Comparison of ENCODE assay signal across 13 cellular contexts in genomic region chr19:2575734-2576481, GRCh38.
DNase-seq lines count a peak whose midpoint lies in the region; ATAC-seq and TF ChIP-seq lines count a peak whose summit lies in the region.
"Had no signal": no experiment of that assay in that cellular context is flagged by ENCODE, and none has a peak within 500 bp of the region (broad histone marks: within the 10 kb centered on the region; RNA-seq: fewer than 3 reads in every experiment).

No MANE protein-coding gene starts in this region.

- TF ChIP-seq CTCF in HCT116 (IDR thresholded peaks at IDR 0.05 in 2 of 3, conservative IDR thresholded peaks at IDR 0.05 in 1 of 3; ENCODE audit: borderline replicate concordance in 1 of 3, insufficient read depth in 1 of 3, low read depth in 2 of 3, low read length in 2 of 3) (no peak), body of pancreas (IDR thresholded peaks at IDR 0.05) (no peak), thoracic aorta (IDR thresholded peaks at IDR 0.05) (peak; percentile 11), WERI-Rb-1 (IDR thresholded peaks at IDR 0.05; ENCODE audit: low read depth, low read length) (no peak)

- H3K27ac ChIP-seq in HCT116 (ENCODE audit: low read depth, low read length) (peak overlapping the region; percentile 14; the same call in 1 of the 2 replicates), body of pancreas (peak overlapping the region in 1 of 4 donors; percentile 29), thoracic aorta (peak overlapping the region; percentile 93 to 96), WERI-Rb-1 (no peak overlapping the region)
- H3K27ac ChIP-seq: left lung had no signal

- H2AFZ ChIP-seq in HCT116 (ENCODE audit: low read depth, low read length, poor library complexity, severe bottlenecking) = no peak overlapping the region

- BruUV-seq in HCT116 (replicated peaks; lab: Mats Ljungman, UMichigan) = no TSS peak

- H3K27me3 ChIP-seq in HCT116 (ENCODE audit: insufficient read depth, low read length) (no peaks in the 10 kb centered on the region), body of pancreas (no peaks in the 10 kb centered on the region), thoracic aorta (replicated peaks; ENCODE audit: insufficient read depth) (no peaks in the 10 kb centered on the region), WERI-Rb-1 (ENCODE audit: insufficient read depth, low read depth, severe bottlenecking) (no peaks in the 10 kb centered on the region)

- peaks cover 27 to 39% of the 10 kb centered on the region in 2 experiments for H3K4me1 ChIP-seq in HCT116 (ENCODE audit: control insufficient read depth in 1 of 2, insufficient read depth in 2 of 2, low read length in 2 of 2)
- peaks cover 35% of the 10 kb centered on the region for H3K4me1 ChIP-seq in body of pancreas
- H3K4me1 ChIP-seq in thoracic aorta (ENCODE audit: control insufficient read depth in 1 of 2, low read depth in 2 of 2) = peaks cover 33 to 53% of the 10 kb centered on the region in 2 donors

- no peak for TF ChIP-seq RAD21 in HCT116 (IDR thresholded peaks at IDR 0.05; ENCODE audit: low read depth)

- H3K9me2 ChIP-seq in HCT116 (ENCODE audit: insufficient read depth) = no peaks in the 10 kb centered on the region

- POLR2A ChIA-PET in HCT116 (lab: Charles Lee) = no interaction called here

- H3K36me3 ChIP-seq in HCT116 (ENCODE audit: control insufficient read depth in 1 of 2, insufficient read depth in 2 of 2, low read length in 2 of 2) = no peaks in the 10 kb centered on the region
- H3K36me3 ChIP-seq in body of pancreas (replicated peaks in 1 of 2; ENCODE audit: insufficient read depth in 1 of 2, low read depth in 2 of 2) = no peaks in the 10 kb centered on the region
- H3K36me3 ChIP-seq in thoracic aorta = no peaks in the 10 kb centered on the region
- no peaks in the 10 kb centered on the region for H3K36me3 ChIP-seq in WERI-Rb-1
- H3K36me3 ChIP-seq: left lung had no signal

- RAD21 ChIA-PET in HCT116 (lab: Charles Lee; ENCODE audit: low non-redundant PET in 1 of 2, low total read pairs in 2 of 2, uncharacterized antibody in 2 of 2, unreplicated experiment in 2 of 2) = interaction anchor here in 1 of 2 experiments (1.1 kb wide), 1 partner anchor 100 kb away, joined by 3 read pairs; the partner anchor contains the start of gene GADD45B

- no peaks in the 10 kb centered on the region for H4K20me1 ChIP-seq in HCT116 (ENCODE audit: insufficient read depth)

- intact Hi-C loops in HCT116 (cut with micrococcal nuclease) (no loop called here), body of pancreas (cut with DNase I) (no loop called here)

- H3K4me3 ChIP-seq in HCT116 (replicated peaks in 1 of 2; ENCODE audit: low read depth in 1 of 2, low read length in 2 of 2) (no peak overlapping the region), body of pancreas (no peak overlapping the region), thoracic aorta (peak overlapping the region; percentile 42), WERI-Rb-1 (ENCODE audit: low read depth, low read length) (no peak overlapping the region)
- H3K4me3 ChIP-seq: left lung had no signal

- ATAC-seq in HCT116 (no peak), body of pancreas (no peak), left lobe of liver (peak; percentile 54), thoracic aorta (ENCODE audit: insufficient number of reproducible peaks, low FRiP score, low read depth) (peak; percentile 48), HG02642 (IDR thresholded peaks at IDR 0.05; ENCODE audit: poor library complexity, unreplicated experiment) (no peak)
- ATAC-seq: activated T-cell treated with anti-CD3 and anti-CD28 coated beads, Interleukin-2, amount 50 U/mL, for 72 hours; effector memory CD8-positive, alpha-beta T cell; left lung had no signal

- CTCF ChIA-PET in HCT116 (lab: Charles Lee) = no interaction called here

- no peaks in the 10 kb centered on the region for H3K79me2 ChIP-seq in HCT116 (ENCODE audit: insufficient read depth, low read length)

- no peak overlapping the region for H3K4me2 ChIP-seq in HCT116 (ENCODE audit: low read length)

- DNase-seq in HCT116 (ENCODE audit: low read depth, low spot score) (no peak), body of pancreas (peak; percentile 48 to 61 (median 53)), left lobe of liver (ENCODE audit: low spot score) (peak; percentile 97), thoracic aorta (ENCODE audit: low spot score) (peak; percentile 70), WERI-Rb-1 (no peak), SKM-1 (lab: John Stamatoyannopoulos, UW; ENCODE audit: unreplicated experiment) (no peak)
- DNase-seq in stimulated activated CD4-positive, alpha-beta T cell treated with anti-CD3 and anti-CD28 coated beads, Interleukin-4, amount 100 ng/mL, for 4 hours = no peak
- DNase-seq: activated T-cell treated with anti-CD3 and anti-CD28 coated beads, Interleukin-2, amount 50 U/mL, for 72 hours; effector memory CD8-positive, alpha-beta T cell; GDM1; NCI-H2081 had no signal

- H3K9me3 ChIP-seq in HCT116 (ENCODE audit: control insufficient read depth in 1 of 2, insufficient read depth in 1 of 2, low read depth in 1 of 2, low read length in 2 of 2) (no peaks in the 10 kb centered on the region), body of pancreas (no peaks in the 10 kb centered on the region), thoracic aorta (no peaks in the 10 kb centered on the region), WERI-Rb-1 (ENCODE audit: severe bottlenecking) (no peaks in the 10 kb centered on the region)
- H3K9me3 ChIP-seq: left lung had no signal

- TF ChIP-seq POLR2A in HCT116 (IDR thresholded peaks at IDR 0.05; ENCODE audit: borderline replicate concordance, extremely low read depth, insufficient read depth, insufficient read length) (no peak), body of pancreas (IDR thresholded peaks at IDR 0.05) (no peak)

- no peak overlapping the region for H3K9ac ChIP-seq in HCT116 (ENCODE audit: low read length)

- 86 to 91% methylated on average over 13 to 36 of the region's 37 CpGs for WGBS in body of pancreas, 2 donors

TF ChIP-seq in HCT116, 20 proteins besides CTCF, POLR2A, EP300 and RAD21:
- TF ChIP-seq EZH2phosphoT487 (IDR thresholded peaks at IDR 0.05; ENCODE audit: borderline replicate concordance) = no peak
- no peak for TF ChIP-seq ZFX (IDR thresholded peaks at IDR 0.05)
- no peak for TF ChIP-seq ELF1 (IDR thresholded peaks at IDR 0.05; ENCODE audit: borderline replicate concordance, low read depth)
- TF ChIP-seq JUND (IDR thresholded peaks at IDR 0.05) = no peak
- no peak for TF ChIP-seq EGR1 (IDR thresholded peaks at IDR 0.05; ENCODE audit: low read depth)
- no peak for TF ChIP-seq ZBTB33 (IDR thresholded peaks at IDR 0.05; ENCODE audit: extremely low read depth, insufficient replicate concordance, low read length)
- TF ChIP-seq SIN3A (IDR thresholded peaks at IDR 0.05; ENCODE audit: low read depth) = no peak

Comparison
In these comparisons a context has a peak if more than half of its experiments do, and no peak if none do; other contexts are left out.
1. ATAC-seq: peak in left lobe of liver (single experiment) and thoracic aorta (single experiment); none in HCT116 (single experiment), body of pancreas (single experiment) and HG02642 (single experiment).
2. DNase-seq: peak in body of pancreas (4 of 4), left lobe of liver (single experiment) and thoracic aorta (single experiment); none in HCT116 (single experiment), WERI-Rb-1 (single experiment), SKM-1 (single experiment) and stimulated activated CD4-positive, alpha-beta T cell treated with anti-CD3 and anti-CD28 coated beads, Interleukin-4, amount 100 ng/mL, for 4 hours (0 of 2).